8 cellular contexts compared by ENCODE assay signal in genomic region chr13:48304132-48304876, GRCh38. TPM values are rescaled to one million over a fixed set of nuclear protein-coding genes. Genes with fewer than 3 reads are reported as not detected.
DNase-seq lines count a peak whose midpoint lies in the region; ATAC-seq and TF ChIP-seq lines count a peak whose summit lies in the region.

No MANE protein-coding gene starts in this region.

- DNase-seq in CD4-positive, alpha-beta T cell, result peak in 2 of 10 experiments; percentile 5 to 41
- DNase-seq in NCI-H345 treated with DMSO at 0.1 percent for 48 hours (lab: John Stamatoyannopoulos, UW; ENCODE audit: unreplicated experiment) (peak; percentile 8), heart left ventricle (peak; percentile 47 to 61 (median 51)), posterior vena cava (ENCODE audit: low spot score) (peak; percentile 81), NCI-H187 treated with DMSO at 0.1 percent for 48 hours (lab: John Stamatoyannopoulos, UW) (no peak)

- TF ChIP-seq POLR2A in heart left ventricle (IDR thresholded peaks at IDR 0.05), result no peak

- peaks cover 0 to 27% (median 20%) of the 10 kb centered on the region in 9 donors for H3K36me3 ChIP-seq in heart left ventricle

- peaks cover 52% of the 10 kb centered on the region for H3K4me1 Mint-ChIP-seq in CD4-positive, alpha-beta T cell (ENCODE audit: low read depth)

- no peaks in the 10 kb centered on the region for H3K9me3 Mint-ChIP-seq in CD4-positive, alpha-beta T cell

- H3K27ac ChIP-seq in CD4-positive, alpha-beta T cell (ENCODE audit: low read depth, low read length), result peak overlapping the region; percentile 97
- H3K27ac ChIP-seq in adipose tissue (ENCODE audit: low read depth, low read length) (peak overlapping the region; percentile 92), heart left ventricle (peak overlapping the region; percentile 97 to 100 (median 100))

- no peaks in the 10 kb centered on the region for H3K9me3 ChIP-seq in CD4-positive, alpha-beta T cell (ENCODE audit: control insufficient read depth, low read length)
- no peaks in the 10 kb centered on the region for H3K9me3 ChIP-seq in heart left ventricle

- 0 to 1% (median 0%) methylated on average over 36 to 37 of the region's 37 CpGs for WGBS in adipose tissue, 3 donors
- 1 to 2% (median 1%) methylated on average over 29 to 37 of the region's 37 CpGs for WGBS in heart left ventricle, 4 donors

- CTCF ChIA-PET in CD4-positive, alpha-beta T cell (lab: Charles Lee), result interaction anchor here (2.3 kb wide), 1 partner anchor 209 kb away, joined by 15 read pairs; the partner anchor contains the start of gene MED4

- H3K4me1 ChIP-seq in heart left ventricle, result peaks cover 0 to 42% (median 30%) of the 10 kb centered on the region in 12 donors

- peak overlapping the region; percentile 92 for H3K4me3 Mint-ChIP-seq in CD4-positive, alpha-beta T cell

- no peaks in the 10 kb centered on the region for H3K27me3 ChIP-seq in CD4-positive, alpha-beta T cell (ENCODE audit: control insufficient read depth, insufficient read depth, low read length)
- H3K27me3 ChIP-seq in heart left ventricle, result no peaks in the 10 kb centered on the region

- POLR2A ChIA-PET in CD4-positive, alpha-beta T cell (lab: Charles Lee), result interaction anchor here (0.7 to 3.6 kb wide), 16 partner anchors 10 to 267 kb away, joined by 3 to 18 read pairs (median 4); partner anchors contain the start of genes ITM2B, MED4, NUDT15 and RCBTB2

- intact Hi-C loops in CD4-positive, alpha-beta T cell (cut with DNase I, micrococcal nuclease), result loop anchor here (2.0 to 5.0 kb wide), 4 partner anchors 14 to 267 kb away; partner anchors contain the start of genes NUDT15 (in 1 of the 2) and RCBTB2 (in 1 of the 2)
- intact Hi-C loops in heart left ventricle (cut with DNase I), result loop anchor here in 8 of 10 donors (1.0 to 10.0 kb wide), 8 partner anchors 47 to 207 kb away; partner anchors contain the start of genes ITM2B (in 2 of the 8) and MED4 (in 1 of the 8)
- intact Hi-C loops in posterior vena cava (cut with DNase I), result loop anchor here in 1 of 2 donors (10.0 kb wide), 2 partner anchors 70 to 180 kb away; partner anchors contain the start of gene ITM2B

- peaks cover 35% of the 10 kb centered on the region for H3K36me3 Mint-ChIP-seq in CD4-positive, alpha-beta T cell (ENCODE audit: low read depth)

- H3K27me3 Mint-ChIP-seq in CD4-positive, alpha-beta T cell, result no peaks in the 10 kb centered on the region

- ATAC-seq in CD4-positive, alpha-beta T cell (ENCODE audit: poor library complexity), result peak; percentile 33
- ATAC-seq in GM18519 (IDR thresholded peaks at IDR 0.05; ENCODE audit: low FRiP score, unreplicated experiment) (peak; percentile 68), HG02884 (IDR thresholded peaks at IDR 0.05; ENCODE audit: unreplicated experiment) (peak; percentile 70), heart left ventricle (peak; percentile 4 to 39 (median 23))

- peak overlapping the region; percentile 76 to 99 (median 94) for H3K4me3 ChIP-seq in heart left ventricle

- peak overlapping the region; percentile 97 for H3K27ac Mint-ChIP-seq in CD4-positive, alpha-beta T cell

- no peak for TF ChIP-seq CTCF in CD4-positive, alpha-beta T cell (IDR thresholded peaks at IDR 0.05)
- no peak for TF ChIP-seq CTCF in heart left ventricle (IDR thresholded peaks at IDR 0.05)

RNA-seq across cellular contexts. Expression of gene RB1, which starts 0.8 kb away (rescaled TPM):
- 10 to 100 TPM; 14.9 to 18.4 TPM for total RNA-seq in CD4-positive, alpha-beta T cell
- polyA plus RNA-seq in adipose tissue (10 to 100 TPM in 2 of 3 donors, 1 to 10 TPM in 1; 5.7 to 16.8 (median 13.2) TPM), heart left ventricle (10 to 100 TPM in 1 of 2 donors, 1 to 10 TPM in 1; 8.5 to 21.4 TPM)
- total RNA-seq in heart left ventricle (10 to 100 TPM; 22.4 to 52.1 (median 28.4) TPM), posterior vena cava (10 to 100 TPM; 33.3 to 35.9 TPM)
